In genomic region chr6:107957165-107957908, GRCh38 we compare ENCODE assay signal across 8 cellular contexts. TPM values are rescaled to one million over a fixed set of nuclear protein-coding genes. Genes with fewer than 3 reads are reported as not detected.
DNase-seq lines count a peak whose midpoint lies in the region; ATAC-seq and TF ChIP-seq lines count a peak whose summit lies in the region.

No MANE protein-coding gene starts in this region.

- ATAC-seq in GM18502 (IDR thresholded peaks at IDR 0.05; ENCODE audit: poor library complexity, unreplicated experiment) (peak; percentile 25), HG02973 (IDR thresholded peaks at IDR 0.05; ENCODE audit: unreplicated experiment) (peak; percentile 24)

- H3K9ac ChIP-seq in NT2/D1 (ENCODE audit: insufficient read length, low read depth), result peak overlapping the region; percentile 94

- TF ChIP-seq POLR2A in erythroblast (IDR thresholded peaks at IDR 0.05; ENCODE audit: low read length), result peak; percentile 15

- no peaks in the 10 kb centered on the region for H3K4me1 ChIP-seq in NT2/D1 (ENCODE audit: insufficient read depth, insufficient read length)

- H3K27me3 ChIP-seq in NT2/D1 (ENCODE audit: insufficient read depth, insufficient read length), result no peaks in the 10 kb centered on the region

- DNase-seq in 8988T (peak; percentile 34), NT2/D1 (ENCODE audit: low read depth, low spot score) (no peak), activated T-cell treated with anti-CD3 and anti-CD28 coated beads for 24 hours (ENCODE audit: low read depth) (peak; percentile 57), erythroblast (lab: John Stamatoyannopoulos, UW) (peak; percentile 71 to 73), myocyte (ENCODE audit: low read depth) (peak; percentile 88)
- DNase-seq in stimulated activated CD8-positive, alpha-beta memory T cell treated with anti-CD3 and anti-CD28 coated beads, Interleukin-7, amount 100 ng/mL, for 4 hours (ENCODE audit: low read depth in 2 of 2), result peak; percentile 35 to 47

- peak overlapping the region; percentile 80 for H3K4me3 ChIP-seq in NT2/D1 (ENCODE audit: insufficient read length, low read depth)

- H3K36me3 ChIP-seq in NT2/D1 (ENCODE audit: insufficient read depth, insufficient read length, low read length), result peaks cover 4% of the 10 kb centered on the region

- no peaks in the 10 kb centered on the region for H3K9me3 ChIP-seq in NT2/D1 (ENCODE audit: insufficient read depth, low read length)

RNA-seq across cellular contexts. Expression of gene SEC63, which starts 0.7 kb away (rescaled TPM):
- total RNA-seq in myocyte, result 18.0 and 19.1 TPM in 2 replicates
- 52.0 TPM for polyA plus RNA-seq in myocyte (2012)
